18 cellular contexts compared by ENCODE assay signal in the genomic region with DNA sequence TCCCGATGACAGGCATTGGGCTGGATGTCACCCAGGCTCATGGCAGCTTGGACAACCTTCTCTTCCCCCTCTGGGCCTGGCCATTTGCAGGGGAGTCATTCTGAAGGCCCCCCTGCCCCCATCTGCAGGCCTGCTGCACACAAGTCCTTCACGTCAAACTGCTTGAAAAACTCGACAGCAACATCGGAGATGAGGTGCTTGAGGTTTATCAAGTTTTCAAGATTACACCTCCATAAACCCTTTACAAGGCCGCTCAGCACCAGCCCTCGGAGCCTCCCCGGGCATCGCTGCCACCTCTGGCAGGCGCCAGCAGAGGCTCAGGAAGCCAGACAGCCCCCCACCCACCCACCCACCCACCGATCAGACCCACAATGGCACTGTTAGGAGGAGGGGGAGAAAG.
DNase-seq lines count a peak whose midpoint lies in the region; ATAC-seq, FAIRE-seq and TF ChIP-seq lines count a peak whose summit lies in the region.
"Had no signal": no experiment of that assay in that cellular context is flagged by ENCODE, and none has a peak within 500 bp of the region (broad histone marks: within the 10 kb centered on the region; RNA-seq: fewer than 3 reads in every experiment).

No MANE protein-coding gene starts in this region.

- TF ChIP-seq POLR2A in esophagus muscularis mucosa (IDR thresholded peaks at IDR 0.05; ENCODE audit: low read depth), result no peak

- no peak overlapping the region for H2AK5ac ChIP-seq in neuronal stem cell (ENCODE audit: low read depth, low read length)

- TF ChIP-seq EP300 in SK-N-SH (IDR thresholded peaks at IDR 0.05; ENCODE audit: borderline replicate concordance in 1 of 2, low read depth in 1 of 2, low read length in 1 of 2) (no peak), esophagus muscularis mucosa (IDR thresholded peaks at IDR 0.05) (no peak)

- H3K4me2 ChIP-seq in SK-N-SH, result no peak overlapping the region
- H3K4me2 ChIP-seq in neuronal stem cell (ENCODE audit: insufficient read depth, low read length, poor library complexity, severe bottlenecking), result no peak overlapping the region

- H2BK5ac ChIP-seq in neuronal stem cell (ENCODE audit: low read length), result no peak overlapping the region

- no peaks in the 10 kb centered on the region for H3K27me3 ChIP-seq in SK-N-SH (ENCODE audit: insufficient read depth)
- no peaks in the 10 kb centered on the region for H3K27me3 ChIP-seq in esophagus muscularis mucosa
- H3K27me3 ChIP-seq in neuronal stem cell (ENCODE audit: control insufficient read depth in 3 of 3, insufficient read depth in 3 of 3, low read depth in 1 of 3, low read length in 3 of 3), result no peaks in the 10 kb centered on the region
- no peaks in the 10 kb centered on the region for H3K27me3 ChIP-seq in small intestine (ENCODE audit: control insufficient read depth in 2 of 2, insufficient read depth in 2 of 2, low read length in 2 of 2)
- H3K27me3 ChIP-seq: MG63 had no signal

- H3K4me1 ChIP-seq in SK-N-SH (ENCODE audit: control insufficient read depth in 1 of 2, insufficient read depth in 2 of 2, low read depth in 1 of 2, low read length in 1 of 2) (peaks cover 7 to 15% of the 10 kb centered on the region in 2 experiments; a peak in 2 of 4 replicates), esophagus muscularis mucosa (peaks cover 14 to 44% (median 38%) of the 10 kb centered on the region in 4 donors), neuronal stem cell (ENCODE audit: control insufficient read depth in 2 of 2, insufficient read depth in 1 of 2, low read depth in 1 of 2, low read length in 2 of 2) (peaks cover 0 to 4% of the 10 kb centered on the region in 2 donors), small intestine (ENCODE audit: control insufficient read depth in 2 of 2, insufficient read depth in 1 of 2, low read depth in 1 of 2, low read length in 1 of 2) (no peaks in the 10 kb centered on the region)
- H3K4me1 ChIP-seq: HAP-1 had no signal

- H3K27ac Mint-ChIP-seq in MCF 10A (ENCODE audit: low read depth, unreplicated experiment), result no peak overlapping the region
- H3K27ac Mint-ChIP-seq: CD8-positive, alpha-beta memory T cell had no signal

- peaks cover 17% of the 10 kb centered on the region for H3K27me3 Mint-ChIP-seq in MCF 10A (ENCODE audit: insufficient read depth, unreplicated experiment)
- H3K27me3 Mint-ChIP-seq: CD8-positive, alpha-beta memory T cell; IgD-negative memory B cell had no signal

- ATAC-seq in SK-N-SH treated with all-trans-retinoic acid at 6 μM for 48 hours, result no peak

- H3K79me2 ChIP-seq in SK-N-SH (ENCODE audit: insufficient read depth), result no peaks in the 10 kb centered on the region

- H3K9ac ChIP-seq in SK-N-SH (no peak overlapping the region), neuronal stem cell (ENCODE audit: low read depth, low read length, poor library complexity) (no peak overlapping the region)

- H3K79me1 ChIP-seq in neuronal stem cell (ENCODE audit: low read depth, low read length), result peaks cover 1% of the 10 kb centered on the region

- H3K4me3 ChIP-seq in SK-N-SH (ENCODE audit: low read depth in 2 of 2, low read length in 1 of 2) (no peak overlapping the region), esophagus muscularis mucosa (no peak overlapping the region), neuronal stem cell (ENCODE audit: low read length in 2 of 2) (no peak overlapping the region), small intestine (ENCODE audit: low read depth in 1 of 2, low read length in 2 of 2) (no peak overlapping the region)
- H3K4me3 ChIP-seq: HAP-1, MG63 had no signal

- no peaks in the 10 kb centered on the region for H3K9me3 Mint-ChIP-seq in MCF 10A (ENCODE audit: unreplicated experiment)
- H3K9me3 Mint-ChIP-seq: CD8-positive, alpha-beta memory T cell had no signal

- intact Hi-C loops in esophagus muscularis mucosa (cut with DNase I), result no loop called here
- intact Hi-C loops in MCF 10A (cut with micrococcal nuclease), result no loop called here

- H3K14ac ChIP-seq in neuronal stem cell (ENCODE audit: low read length), result peak overlapping the region; percentile 26

- peak; percentile 44 for DNase-seq in SK-N-SH
- DNase-seq in esophagus muscularis mucosa (ENCODE audit: extremely low spot score), result no peak
- no peak for DNase-seq in neuronal stem cell (ENCODE audit: low spot score)
- no peak for DNase-seq in small intestine
- no peak for DNase-seq in NCI-H510A treated with DMSO at 0.1 percent for 48 hours (lab: John Stamatoyannopoulos, UW)
- no peak for DNase-seq in MCF 10A (ENCODE audit: unreplicated experiment)
- DNase-seq: CD8-positive, alpha-beta memory T cell; DND-41; Karpas-422; MG63; NCI-H510A had no signal

- H3K9me2 ChIP-seq in SK-N-SH, result no peaks in the 10 kb centered on the region

- no peak for TF ChIP-seq CTCF in SK-N-SH (IDR thresholded peaks at IDR 0.05)
- TF ChIP-seq CTCF in esophagus muscularis mucosa (IDR thresholded peaks at IDR 0.05), result no peak
- no peak for TF ChIP-seq CTCF in MCF 10A (IDR thresholded peaks at IDR 0.05; ENCODE audit: unreplicated experiment)

- H4K20me1 ChIP-seq in SK-N-SH (ENCODE audit: insufficient read depth), result no peaks in the 10 kb centered on the region
- H4K20me1 ChIP-seq: BLaER1 treated with 17β-estradiol and CSF1 and Interleukin-3, amounts not matched to agents 10 nM and 100 nM had no signal

- H4K91ac ChIP-seq in neuronal stem cell (ENCODE audit: low read depth, low read length, poor library complexity), result no peak overlapping the region

- H3K18ac ChIP-seq in neuronal stem cell (ENCODE audit: low read length), result peak overlapping the region; percentile 77

- no peak overlapping the region for H3K4me3 Mint-ChIP-seq in MCF 10A (ENCODE audit: unreplicated experiment)
- H3K4me3 Mint-ChIP-seq: CD8-positive, alpha-beta memory T cell; IgD-negative memory B cell had no signal

- peak overlapping the region in 1 of 2 experiments; percentile 20; a peak in 1 of 4 replicates for H3K27ac ChIP-seq in SK-N-SH (ENCODE audit: low read depth in 2 of 2, low read length in 1 of 2)
- peak overlapping the region; percentile 89 to 94 (median 92) for H3K27ac ChIP-seq in esophagus muscularis mucosa (replicated peaks in 1 of 4)
- H3K27ac ChIP-seq in neuronal stem cell (replicated peaks; ENCODE audit: low read length), result no peak overlapping the region
- no peak overlapping the region for H3K27ac ChIP-seq in small intestine (ENCODE audit: low read depth in 1 of 2, low read length in 1 of 2)
- H3K27ac ChIP-seq: GM23248 had no signal

- no TSS peak for BruUV-seq in MCF 10A (replicated peaks; lab: Mats Ljungman, UMichigan)

- CTCF ChIA-PET in SK-N-SH (lab: Yijun Ruan, JAX), result no interaction called here
- CTCF ChIA-PET in MCF 10A (lab: Yijun Ruan, JAX), result interaction anchor here (1.3 to 1.4 kb wide), 2 partner anchors 10 to 246 kb away, joined by 3 to 6 read pairs; no protein-coding TSS in a partner anchor

- H3K9me3 ChIP-seq in SK-N-SH (no peaks in the 10 kb centered on the region), esophagus muscularis mucosa (no peaks in the 10 kb centered on the region), neuronal stem cell (replicated peaks in 1 of 2; ENCODE audit: control insufficient read depth in 2 of 2, insufficient read depth in 1 of 2, low read depth in 1 of 2, low read length in 2 of 2) (peaks cover 0 to 5% of the 10 kb centered on the region in 2 donors), small intestine (ENCODE audit: control insufficient read depth, low read depth) (no peaks in the 10 kb centered on the region)
- H3K9me3 ChIP-seq: BLaER1 treated with 17β-estradiol and CSF1 and Interleukin-3, amounts not matched to agents 10 nM and 100 nM; HAP-1; MG63 had no signal

- FAIRE-seq in small intestine (lab: Jason Lieb, UNC), result no peak
- FAIRE-seq: A204.1, HTR-8/SVneo had no signal

- no peak overlapping the region for H3K4ac ChIP-seq in neuronal stem cell (ENCODE audit: low read length)

- H3K36me3 Mint-ChIP-seq in MCF 10A (ENCODE audit: insufficient read depth, unreplicated experiment), result no peaks in the 10 kb centered on the region
- H3K36me3 Mint-ChIP-seq: CD8-positive, alpha-beta memory T cell; IgD-negative memory B cell had no signal

- no peak overlapping the region for H2AFZ ChIP-seq in SK-N-SH (ENCODE audit: low read depth)
- no peak overlapping the region for H2AFZ ChIP-seq in neuronal stem cell (ENCODE audit: low read length)

- POLR2A ChIA-PET in SK-N-SH (lab: Yijun Ruan, JAX) (interaction anchor here (0.6 kb wide), 1 partner anchor 11 kb away, joined by 3 read pairs; no protein-coding TSS in a partner anchor), MCF 10A (lab: Yijun Ruan, JAX) (no interaction called here)

- peak overlapping the region; percentile 0 for H3K23ac ChIP-seq in neuronal stem cell (ENCODE audit: low read depth, low read length, poor library complexity)

- H3K4me1 Mint-ChIP-seq in MCF 10A (ENCODE audit: insufficient read depth, unreplicated experiment), result no peaks in the 10 kb centered on the region
- H3K4me1 Mint-ChIP-seq: IgD-negative memory B cell had no signal

- no peak overlapping the region for H4K8ac ChIP-seq in neuronal stem cell (ENCODE audit: low read depth, low read length)

- 66% methylated on average over 7 of the region's 10 CpGs for WGBS in SK-N-SH (ENCODE audit: low lambda C conversion rate)
- 74% methylated on average over 10 of the region's 10 CpGs for WGBS in esophagus muscularis mucosa
- WGBS in neuronal stem cell (ENCODE audit: extremely low coverage in 2 of 2, insufficient read length in 2 of 2, insufficient replicate concordance in 1 of 2), 2 donors, result no CpG with 5 or more reads among the region's 10 CpGs
- WGBS in small intestine, 3 donors, result 36 to 69% (median 62%) methylated on average over 10 of the region's 10 CpGs

- no peak for TF ChIP-seq RAD21 in SK-N-SH (IDR thresholded peaks at IDR 0.05; ENCODE audit: low read length)

- H2BK120ac ChIP-seq in neuronal stem cell (ENCODE audit: low read depth, low read length), result peak overlapping the region; percentile 25

- no peak overlapping the region for H2BK15ac ChIP-seq in neuronal stem cell (ENCODE audit: low read length)

- peak overlapping the region; percentile 60 for H2BK12ac ChIP-seq in neuronal stem cell (ENCODE audit: low read length)

- H3K36me3 ChIP-seq in SK-N-SH (replicated peaks in 1 of 2; ENCODE audit: control insufficient read depth in 1 of 2, insufficient read depth in 2 of 2, low read length in 1 of 2), result no peaks in the 10 kb centered on the region
- no peaks in the 10 kb centered on the region for H3K36me3 ChIP-seq in esophagus muscularis mucosa
- H3K36me3 ChIP-seq in neuronal stem cell (replicated peaks in 1 of 2; ENCODE audit: control insufficient read depth in 2 of 2, insufficient read depth in 2 of 2, low read length in 2 of 2), result no peaks in the 10 kb centered on the region
- H3K36me3 ChIP-seq in small intestine (ENCODE audit: control insufficient read depth in 2 of 2, insufficient read depth in 2 of 2, low read length in 2 of 2), result no peaks in the 10 kb centered on the region
- H3K36me3 ChIP-seq: BLaER1 treated with 17β-estradiol and CSF1 and Interleukin-3, amounts not matched to agents 10 nM and 100 nM; HAP-1; MG63 had no signal

- no peaks in the 10 kb centered on the region for H3F3A ChIP-seq in SK-N-SH (replicated peaks; ENCODE audit: insufficient read depth)

TF ChIP-seq in SK-N-SH, 30 proteins besides CTCF, POLR2A, EP300 and RAD21 (continues in another document):
- TF ChIP-seq JUND (IDR thresholded peaks at IDR 0.05) (no peak), SMC3 (IDR thresholded peaks at IDR 0.05; ENCODE audit: low read depth, low read length) (no peak)

TF ChIP-seq in SK-N-SH treated with all-trans-retinoic acid at 6 μM for 48 hours, 23 proteins besides CTCF, POLR2A, EP300 and RAD21:
- TF ChIP-seq TCF4 (CRISPR knock-in tag; IDR thresholded peaks at IDR 0.05; ENCODE audit: borderline replicate concordance), result no peak
- no peak for TF ChIP-seq ISL1 (CRISPR knock-in tag; IDR thresholded peaks at IDR 0.05)

Comparison
In these comparisons a context has a peak if more than half of its experiments do, and no peak if none do; other contexts are left out.
1. H3K27ac ChIP-seq: peak in esophagus muscularis mucosa (4 of 4); none in neuronal stem cell (single experiment) and small intestine (0 of 2).